Comparison of ENCODE assay signal across 29 cellular contexts in the genomic region with DNA sequence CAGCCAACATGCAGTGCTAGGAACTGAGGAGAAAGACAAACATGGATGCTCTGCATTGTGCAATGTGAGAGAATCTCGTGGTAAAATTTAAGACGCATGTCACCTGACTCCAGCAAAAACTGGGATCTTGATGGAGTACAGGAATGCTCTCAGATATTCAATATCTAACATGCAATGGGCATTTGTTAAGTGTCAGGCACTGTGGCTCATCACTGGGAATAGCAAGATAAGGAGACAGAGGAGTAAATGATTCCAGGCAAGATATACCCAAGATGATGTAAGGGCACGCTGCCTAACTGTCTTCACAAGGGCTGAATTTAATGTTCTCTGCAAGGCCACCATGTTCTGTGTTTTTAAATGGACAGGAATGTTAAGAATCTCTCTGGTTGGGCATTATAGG.
"Had no signal": no experiment of that assay in that cellular context is flagged by ENCODE, and none has a peak within 500 bp of the region (broad histone marks: within the 10 kb centered on the region; RNA-seq: fewer than 3 reads in every experiment).

No MANE protein-coding gene starts in this region.

- H3K4me1 Mint-ChIP-seq: natural killer cell had no signal

- H3K36me3 ChIP-seq: colonic mucosa, gastroesophageal sphincter, heart right ventricle, left ventricle myocardium inferior, lower lobe of right lung, neutrophil, pancreas, right lobe of liver, suprapubic skin, transverse colon, upper lobe of right lung, uterus had no signal

- ATAC-seq: esophagus mucosa; foreskin keratinocyte; gastroesophageal sphincter; heart right ventricle; left cardiac atrium; lower lobe of right lung; natural killer cell; pancreas; right lobe of liver; stimulated activated naive CD8-positive, alpha-beta T cell treated with anti-CD3 and anti-CD28 coated beads, Interleukin-15, amount 100 ng/mL, for 72 hours; upper lobe of right lung had no signal

- H3K9me3 ChIP-seq: colonic mucosa, gastroesophageal sphincter, heart right ventricle, left ventricle myocardium inferior, lower lobe of right lung, neutrophil, pancreas, right lobe of liver, suprapubic skin, transverse colon, upper lobe of right lung, uterus had no signal

- H3K9me3 Mint-ChIP-seq: dendritic cell treated with granulocyte-macrophage colony-stimulating factor and Interleukin-4, amounts not matched to agents 40 ng/mL and 50 ng/mL, for 4 days; endodermal cell; natural killer cell; stimulated activated naive CD8-positive, alpha-beta T cell treated with anti-CD3 and anti-CD28 coated beads, Interleukin-15, amount 100 ng/mL, for 72 hours had no signal

- H3K27me3 Mint-ChIP-seq: dendritic cell treated with granulocyte-macrophage colony-stimulating factor and Interleukin-4, amounts not matched to agents 40 ng/mL and 50 ng/mL, for 4 days; stimulated activated naive CD8-positive, alpha-beta T cell treated with anti-CD3 and anti-CD28 coated beads, Interleukin-15, amount 100 ng/mL, for 72 hours had no signal

- H3K4me1 ChIP-seq: colonic mucosa, foreskin keratinocyte, gastroesophageal sphincter, lower lobe of right lung, pancreas, right lobe of liver, transverse colon, upper lobe of right lung, uterus had no signal

- H3K36me3 Mint-ChIP-seq: natural killer cell had no signal

- FAIRE-seq: islet of Langerhans, pancreas, small intestine had no signal

- H3K27ac Mint-ChIP-seq: dendritic cell treated with granulocyte-macrophage colony-stimulating factor and Interleukin-4, amounts not matched to agents 40 ng/mL and 50 ng/mL, for 4 days; endodermal cell; natural killer cell; stimulated activated naive CD8-positive, alpha-beta T cell treated with anti-CD3 and anti-CD28 coated beads, Interleukin-15, amount 100 ng/mL, for 72 hours had no signal

- H3K27ac ChIP-seq: colonic mucosa, epithelial cell of prostate, foreskin keratinocyte, gastroesophageal sphincter, heart right ventricle, left ventricle myocardium inferior, lower lobe of right lung, neutrophil, pancreas, right lobe of liver, suprapubic skin, transverse colon, upper lobe of right lung, uterus had no signal

- H3K27me3 ChIP-seq: colonic mucosa, foreskin keratinocyte, gastroesophageal sphincter, heart right ventricle, neutrophil, pancreas, right lobe of liver, suprapubic skin, transverse colon, upper lobe of right lung, uterus had no signal

- H3K4me3 Mint-ChIP-seq: dendritic cell treated with granulocyte-macrophage colony-stimulating factor and Interleukin-4, amounts not matched to agents 40 ng/mL and 50 ng/mL, for 4 days; endodermal cell; natural killer cell; stimulated activated naive CD8-positive, alpha-beta T cell treated with anti-CD3 and anti-CD28 coated beads, Interleukin-15, amount 100 ng/mL, for 72 hours had no signal

- H3K4me3 ChIP-seq: colonic mucosa, gastroesophageal sphincter, heart right ventricle, left ventricle myocardium inferior, lower lobe of right lung, pancreas, right lobe of liver, suprapubic skin, transverse colon, upper lobe of right lung, uterus had no signal

- DNase-seq: colonic mucosa; effector CD8-positive, alpha-beta T cell; endodermal cell; foreskin keratinocyte; heart right ventricle; hippocampal formation; left cardiac atrium; left ventricle myocardium inferior; lower lobe of right lung; natural killer cell; pancreas; retina; right lobe of liver; small intestine; stimulated activated CD4-positive, alpha-beta T cell treated with anti-CD3 and anti-CD28 coated beads, Interleukin-1b, Interleukin-23, amount 100 ng/mL, for 48 hours; stimulated activated CD4-positive, alpha-beta T cell treated with anti-CD3 and anti-CD28 coated beads, Interleukin-4, amount 100 ng/mL, for 1 hour; stimulated activated CD8-positive, alpha-beta memory T cell treated with anti-CD3 and anti-CD28 coated beads, Interleukin-4, amount 100 ng/mL, for 48 hours; stimulated activated naive CD4-positive, alpha-beta T cell; stimulated activated naive CD8-positive, alpha-beta T cell treated with anti-CD3 and anti-CD28 coated beads, Interleukin-15, amount 100 ng/mL, for 72 hours; transverse colon; upper lobe of right lung; uterus had no signal
